In genomic region chr2:205025580-205026240, GRCh38 we compare ENCODE assay signal across 9 cellular contexts.
DNase-seq lines count a peak whose midpoint lies in the region; ATAC-seq and TF ChIP-seq lines count a peak whose summit lies in the region.
"Had no signal": no experiment of that assay in that cellular context is flagged by ENCODE, and none has a peak within 500 bp of the region (broad histone marks: within the 10 kb centered on the region; RNA-seq: fewer than 3 reads in every experiment).

No MANE protein-coding gene starts in this region.

- in situ Hi-C loops in Caki2 (cut with HindIII; ENCODE audit: low pct_unique_long_range_greater_than_20kb, low sequenced_read_pairs): no loop called here

- no peaks in the 10 kb centered on the region for H3K27me3 Mint-ChIP-seq in T-helper 1 cell treated with Interleukin-12 subunit alpha and Interleukin-12 subunit beta and Interleukin-4 antibody, amounts not matched to agents 30 μg/mL and 1 μg/mL, for 36 hours (ENCODE audit: low read depth)

- no peaks in the 10 kb centered on the region for H3K9me3 Mint-ChIP-seq in T-helper 1 cell treated with Interleukin-12 subunit alpha and Interleukin-12 subunit beta and Interleukin-4 antibody, amounts not matched to agents 30 μg/mL and 1 μg/mL, for 36 hours

- WGBS in esophagus muscularis mucosa: 73% methylated on average over 11 of the region's 11 CpGs
- WGBS in psoas muscle, 3 donors: 67 to 89% (median 75%) methylated on average over 11 of the region's 11 CpGs

- peaks cover 6% of the 10 kb centered on the region for H3K36me3 Mint-ChIP-seq in T-helper 1 cell treated with Interleukin-12 subunit alpha and Interleukin-12 subunit beta and Interleukin-4 antibody, amounts not matched to agents 30 μg/mL and 1 μg/mL, for 36 hours (ENCODE audit: low read depth)

- H3K9me3 ChIP-seq in esophagus muscularis mucosa (no peaks in the 10 kb centered on the region), psoas muscle (no peaks in the 10 kb centered on the region)
- H3K9me3 ChIP-seq: mucosa of descending colon had no signal

- H3K4me3 ChIP-seq in esophagus muscularis mucosa (peak overlapping the region in 3 of 4 donors; percentile 22 to 30 (median 25)), psoas muscle (peak overlapping the region; percentile 35)
- H3K4me3 ChIP-seq: mucosa of descending colon had no signal

- TF ChIP-seq POLR2A in esophagus muscularis mucosa (IDR thresholded peaks at IDR 0.05; ENCODE audit: low read depth): no peak

- peak overlapping the region; percentile 37 for H3K27ac Mint-ChIP-seq in T-helper 1 cell treated with Interleukin-12 subunit alpha and Interleukin-12 subunit beta and Interleukin-4 antibody, amounts not matched to agents 30 μg/mL and 1 μg/mL, for 36 hours

- TF ChIP-seq EP300 in esophagus muscularis mucosa (IDR thresholded peaks at IDR 0.05): no peak

- intact Hi-C loops in esophagus muscularis mucosa (cut with DNase I): no loop called here
- intact Hi-C loops in psoas muscle (cut with DNase I): no loop called here

- H3K27ac ChIP-seq in esophagus muscularis mucosa (replicated peaks in 1 of 4) (peak overlapping the region in 3 of 4 donors; percentile 10 to 56 (median 53)), psoas muscle (peak overlapping the region; percentile 72)

- TF ChIP-seq CTCF in esophagus muscularis mucosa (IDR thresholded peaks at IDR 0.05) (no peak), psoas muscle (IDR thresholded peaks at IDR 0.05) (no peak)

- ATAC-seq in psoas muscle: peak in 2 of 4 donors; percentile 20 to 35
- ATAC-seq in HG03139 (IDR thresholded peaks at IDR 0.05; ENCODE audit: unreplicated experiment): no peak
- no peak for ATAC-seq in HG03354 (IDR thresholded peaks at IDR 0.05; ENCODE audit: poor library complexity, severe bottlenecking, unreplicated experiment)

- H3K4me1 ChIP-seq in esophagus muscularis mucosa (peaks cover 13 to 36% (median 22%) of the 10 kb centered on the region in 4 donors), psoas muscle (peaks cover 12% of the 10 kb centered on the region)

- H3K4me1 Mint-ChIP-seq in T-helper 1 cell treated with Interleukin-12 subunit alpha and Interleukin-12 subunit beta and Interleukin-4 antibody, amounts not matched to agents 30 μg/mL and 1 μg/mL, for 36 hours (ENCODE audit: low read depth): peaks cover 16% of the 10 kb centered on the region

- DNase-seq in Caki2 (ENCODE audit: low read depth) (peak; percentile 26), esophagus muscularis mucosa (ENCODE audit: extremely low spot score) (no peak), psoas muscle (no peak), DMS53 (lab: John Stamatoyannopoulos, UW) (no peak), cerebellar cortex (ENCODE audit: low spot score) (no peak)
- DNase-seq: mucosa of descending colon had no signal

- H3K4me3 Mint-ChIP-seq in T-helper 1 cell treated with Interleukin-12 subunit alpha and Interleukin-12 subunit beta and Interleukin-4 antibody, amounts not matched to agents 30 μg/mL and 1 μg/mL, for 36 hours: peak overlapping the region; percentile 2

- H3K36me3 ChIP-seq in esophagus muscularis mucosa (no peaks in the 10 kb centered on the region), psoas muscle (ENCODE audit: insufficient read depth in 1 of 2, low read depth in 1 of 2) (no peaks in the 10 kb centered on the region)

- H3K27me3 ChIP-seq in esophagus muscularis mucosa: no peaks in the 10 kb centered on the region
- H3K27me3 ChIP-seq in psoas muscle (ENCODE audit: insufficient read depth in 3 of 3, low read length in 2 of 3): no peaks in the 10 kb centered on the region
